Comparison of ENCODE assay signal across 12 cellular contexts in the genomic region with DNA sequence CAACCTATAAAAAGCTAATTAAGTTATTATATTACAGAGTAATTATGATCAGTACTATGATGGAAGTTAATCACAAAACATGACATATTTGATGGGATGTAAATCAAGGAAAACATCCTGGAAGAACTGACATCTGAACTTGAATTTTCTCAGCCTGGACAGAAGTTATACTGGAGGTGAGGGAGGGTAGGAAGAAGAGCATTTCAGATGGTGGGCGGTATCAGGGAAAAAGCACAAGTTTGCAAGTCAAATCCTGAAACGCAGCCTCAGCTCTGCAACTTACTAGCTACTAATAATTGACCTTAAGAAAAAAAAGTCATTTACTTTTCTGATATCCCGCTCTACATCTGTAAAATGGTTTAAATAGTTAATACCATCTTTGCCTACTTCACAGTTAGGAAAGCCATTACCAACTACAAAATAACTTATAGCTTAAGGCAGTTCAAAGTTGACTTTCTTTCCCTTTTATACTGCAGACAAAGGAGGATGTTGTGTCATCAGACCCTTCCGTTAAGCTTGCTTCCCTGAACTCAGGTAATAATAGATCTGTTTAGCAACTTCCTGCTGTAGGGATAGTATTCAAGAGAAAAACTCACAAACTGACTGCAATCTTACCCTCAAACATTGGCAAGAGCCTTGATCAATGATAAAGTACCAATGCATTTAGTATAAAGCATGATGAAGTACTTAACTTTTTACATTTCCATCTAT. TPM values are rescaled to one million over a fixed set of nuclear protein-coding genes. Genes with fewer than 3 reads are reported as not detected.
DNase-seq lines count a peak whose midpoint lies in the region; ATAC-seq, FAIRE-seq and TF ChIP-seq lines count a peak whose summit lies in the region.
"Had no signal": no experiment of that assay in that cellular context is flagged by ENCODE, and none has a peak within 500 bp of the region (broad histone marks: within the 10 kb centered on the region; RNA-seq: fewer than 3 reads in every experiment).

No MANE protein-coding gene starts in this region.

- H3K36me3 ChIP-seq in HepG2 (replicated peaks in 1 of 2; ENCODE audit: control insufficient read depth in 1 of 2, insufficient read depth in 2 of 2, low read length in 2 of 2) (peaks cover 12 to 52% of the 10 kb centered on the region in 2 experiments), brain microvascular endothelial cell (replicated peaks) (peaks cover 9% of the 10 kb centered on the region)

- 82% methylated on average over 4 of the region's 4 CpGs for WGBS in HepG2 (ENCODE audit: low lambda C conversion rate)

- POLR2A ChIA-PET in HepG2 (lab: Yijun Ruan, JAX), result no interaction called here

- H2AFZ ChIP-seq in HepG2 (ENCODE audit: low read length), result no peak overlapping the region

- H3K4me1 Mint-ChIP-seq in activated T-helper 1 cell treated with anti-CD3 and anti-CD28 coated beads, Interleukin-12 subunit alpha, Interleukin-12 subunit beta, Interleukin-2, Interleukin-4 antibody, amounts not matched to agents 30 ng/mL and 10 ng/mL and 1 ng/mL, durations not matched to agents 14 hours and 24 hours and 36 hours (ENCODE audit: low read depth), result peaks cover 44% of the 10 kb centered on the region

- TF ChIP-seq POLR2A in HepG2 (IDR thresholded peaks at IDR 0.05; ENCODE audit: insufficient read depth in 1 of 2, low read depth in 2 of 2, low read length in 2 of 2), result no peak

- no TSS peak for BruUV-seq in HepG2 (replicated peaks; lab: Mats Ljungman, UMichigan)

- H3K9me3 ChIP-seq in HepG2 (ENCODE audit: low read length), result no peaks in the 10 kb centered on the region
- H3K9me3 ChIP-seq: thoracic aorta had no signal

- no peak for TF ChIP-seq RAD21 in HepG2 (CRISPR knock-in tag; IDR thresholded peaks at IDR 0.05)

- H3K9me3 Mint-ChIP-seq in activated T-helper 1 cell treated with anti-CD3 and anti-CD28 coated beads, Interleukin-12 subunit alpha, Interleukin-12 subunit beta, Interleukin-2, Interleukin-4 antibody, amounts not matched to agents 30 ng/mL and 10 ng/mL and 1 ng/mL, durations not matched to agents 14 hours and 24 hours and 36 hours, result no peaks in the 10 kb centered on the region
- H3K9me3 Mint-ChIP-seq: memory B cell had no signal

- CTCF ChIA-PET in HepG2 (lab: Yijun Ruan, JAX; ENCODE audit: low intra/inter-chr PET ratio, low total read pairs), result no interaction called here

- H3K4me1 ChIP-seq in HepG2 (ENCODE audit: insufficient read depth, low read length), result peaks cover 27% of the 10 kb centered on the region

- H3K9ac ChIP-seq in HepG2 (ENCODE audit: insufficient read depth, low read depth, low read length), result no peak overlapping the region

- peak overlapping the region; percentile 12 for H3K27ac ChIP-seq in HepG2 (ENCODE audit: extremely low read length, insufficient read depth, low read length)
- no peak overlapping the region for H3K27ac ChIP-seq in brain microvascular endothelial cell
- H3K27ac ChIP-seq: thoracic aorta had no signal

- intact Hi-C loops in activated T-helper 1 cell treated with anti-CD3 and anti-CD28 coated beads, Interleukin-12 subunit alpha, Interleukin-12 subunit beta, Interleukin-2, Interleukin-4 antibody, amounts not matched to agents 30 ng/mL and 10 ng/mL and 1 ng/mL, durations not matched to agents 14 hours and 24 hours and 36 hours (cut with micrococcal nuclease), result loop anchor here (1.0 kb wide), 1 partner anchor 10 kb away; no protein-coding TSS in a partner anchor
- intact Hi-C loops in HepG2 (cut with micrococcal nuclease; ENCODE audit: unreplicated experiment) (no loop called here), Right ventricle myocardium superior (cut with DNase I) (no loop called here)

- no peaks in the 10 kb centered on the region for H4K20me1 ChIP-seq in HepG2 (ENCODE audit: insufficient read depth, low read length)

- ATAC-seq in HepG2 (peak; percentile 29; the same call in 1 of the 3 replicates), Right ventricle myocardium superior (ENCODE audit: poor library complexity) (no peak)

- no peak overlapping the region for H3K4me2 ChIP-seq in HepG2 (ENCODE audit: low read depth, low read length)

- TF ChIP-seq EP300 in HepG2 (IDR thresholded peaks at IDR 0.05; ENCODE audit: low read depth in 2 of 2, low read length in 2 of 2) (peak in 1 of 2 experiments; percentile 17; a peak in 1 of 4 replicates), HepG2 (CRISPR knock-in tag; IDR thresholded peaks at IDR 0.05; ENCODE audit: borderline replicate concordance) (no peak)

- H3K36me3 Mint-ChIP-seq in activated T-helper 1 cell treated with anti-CD3 and anti-CD28 coated beads, Interleukin-12 subunit alpha, Interleukin-12 subunit beta, Interleukin-2, Interleukin-4 antibody, amounts not matched to agents 30 ng/mL and 10 ng/mL and 1 ng/mL, durations not matched to agents 14 hours and 24 hours and 36 hours (ENCODE audit: low read depth), result peaks cover 57% of the 10 kb centered on the region

- peak; percentile 82 for DNase-seq in SIG-M5 treated with dmso at 0.1 percent for 504 hours (lab: John Stamatoyannopoulos, UW; ENCODE audit: unreplicated experiment)
- no peak for DNase-seq in SIG-M5 (lab: John Stamatoyannopoulos, UW)
- DNase-seq in Kasumi-1 (lab: John Stamatoyannopoulos, UW), result peak; percentile 35 to 44
- DNase-seq in activated T-helper 1 cell treated with anti-CD3 and anti-CD28 coated beads, Interleukin-12 subunit alpha, Interleukin-12 subunit beta, Interleukin-2, Interleukin-4 antibody, amounts not matched to agents 30 ng/mL and 10 ng/mL and 1 ng/mL, durations not matched to agents 14 hours and 24 hours and 36 hours (ENCODE audit: low spot score), result no peak
- peak; percentile 38 for DNase-seq in HepG2 (ENCODE audit: low spot score)
- no peak for DNase-seq in brain microvascular endothelial cell
- DNase-seq in Right ventricle myocardium superior, result no peak
- DNase-seq in epidermal melanocyte (ENCODE audit: insufficient read length, low spot score), result no peak
- DNase-seq: SW 1271 had no signal

- no peak for FAIRE-seq in HepG2 (lab: Jason Lieb, UNC)
- FAIRE-seq: A204.1 had no signal

- no peak overlapping the region for H3K4me3 Mint-ChIP-seq in activated T-helper 1 cell treated with anti-CD3 and anti-CD28 coated beads, Interleukin-12 subunit alpha, Interleukin-12 subunit beta, Interleukin-2, Interleukin-4 antibody, amounts not matched to agents 30 ng/mL and 10 ng/mL and 1 ng/mL, durations not matched to agents 14 hours and 24 hours and 36 hours
- H3K4me3 Mint-ChIP-seq: memory B cell had no signal

- no peaks in the 10 kb centered on the region for H3K27me3 Mint-ChIP-seq in activated T-helper 1 cell treated with anti-CD3 and anti-CD28 coated beads, Interleukin-12 subunit alpha, Interleukin-12 subunit beta, Interleukin-2, Interleukin-4 antibody, amounts not matched to agents 30 ng/mL and 10 ng/mL and 1 ng/mL, durations not matched to agents 14 hours and 24 hours and 36 hours (ENCODE audit: insufficient read depth)
- H3K27me3 Mint-ChIP-seq: memory B cell had no signal

- no peak for TF ChIP-seq CTCF in HepG2 (CRISPR knock-in tag; IDR thresholded peaks at IDR 0.05)
- TF ChIP-seq CTCF in brain microvascular endothelial cell (IDR thresholded peaks at IDR 0.05; ENCODE audit: low read depth, low read length, missing control alignments), result no peak

- H3K27ac Mint-ChIP-seq in activated T-helper 1 cell treated with anti-CD3 and anti-CD28 coated beads, Interleukin-12 subunit alpha, Interleukin-12 subunit beta, Interleukin-2, Interleukin-4 antibody, amounts not matched to agents 30 ng/mL and 10 ng/mL and 1 ng/mL, durations not matched to agents 14 hours and 24 hours and 36 hours, result peak overlapping the region; percentile 34
- H3K27ac Mint-ChIP-seq: memory B cell had no signal

- in situ Hi-C loops in HepG2 (cut with HindIII; ENCODE audit: extremely low pct_ligation_motif_present, low pct_unique_long_range_greater_than_20kb) (no loop called here), brain microvascular endothelial cell (cut with HindIII; ENCODE audit: low pct_ligation_motif_present, low sequenced_read_pairs) (no loop called here)

- H3K79me2 ChIP-seq in HepG2 (ENCODE audit: insufficient read depth, low read length), result no peaks in the 10 kb centered on the region

- H3K4me3 ChIP-seq in HepG2 (replicated peaks in 1 of 3; ENCODE audit: insufficient read depth in 1 of 3, low read depth in 2 of 3, low read length in 3 of 3), result no peak overlapping the region
- H3K4me3 ChIP-seq in brain microvascular endothelial cell (ENCODE audit: low read depth, low read length), result no peak overlapping the region
- H3K4me3 ChIP-seq: thoracic aorta had no signal

- no peaks in the 10 kb centered on the region for H3K27me3 ChIP-seq in HepG2 (ENCODE audit: control insufficient read depth in 1 of 2, insufficient read depth in 2 of 2, low read length in 2 of 2)
- H3K27me3 ChIP-seq in brain microvascular endothelial cell (replicated peaks), result no peaks in the 10 kb centered on the region

TF ChIP-seq in HepG2, 621 proteins besides CTCF, POLR2A, EP300 and RAD21 (continues in another document):
- no peak for TF ChIP-seq ZNF747 (CRISPR knock-in tag; IDR thresholded peaks at IDR 0.05; ENCODE audit: borderline replicate concordance)

RNA-seq across cellular contexts. Expression of gene NOL7, which starts 21.0 kb away (rescaled TPM):
- 97.7 and 100 TPM in 2 replicates for total RNA-seq in activated T-helper 1 cell treated with anti-CD3 and anti-CD28 coated beads, Interleukin-12 subunit alpha, Interleukin-12 subunit beta, Interleukin-2, Interleukin-4 antibody, amounts not matched to agents 30 ng/mL and 10 ng/mL and 1 ng/mL, durations not matched to agents 14 hours and 24 hours and 36 hours
- total RNA-seq in HepG2 (2016; rRNA removed; fragmentation: Illumina TruSeq; extraction: Trizol) (186 and 215 TPM in 2 replicates), Right ventricle myocardium superior (47.9 TPM)
- total RNA-seq in HepG2 (2016; cell fraction: cytosol; rRNA removed; fragmentation: Illumina TruSeq; extraction: Trizol; ENCODE audit: low read depth), result 27.0 and 31.6 TPM in 2 replicates
- 183 and 212 TPM in 2 replicates for total RNA-seq in HepG2 (2016; cell fraction: insoluble cytoplasmic fraction; rRNA removed; fragmentation: Illumina TruSeq; extraction: Trizol)
- 65.5 and 72.1 TPM in 2 replicates for total RNA-seq in HepG2 (2016; cell fraction: membrane; rRNA removed; fragmentation: Illumina TruSeq; extraction: Trizol)
- 69.4 and 79.5 TPM in 2 replicates for total RNA-seq in HepG2 (2016; cell fraction: nucleus; rRNA removed; fragmentation: Illumina TruSeq; extraction: Trizol)
- 30.1 and 37.8 TPM in 2 replicates for polyA plus RNA-seq in HepG2 (2011; rRNA removed)
- polyA plus RNA-seq in HepG2 (2011; cell fraction: cytosol; rRNA removed), result 47.4 and 53.1 TPM in 2 replicates
- 23.4 and 23.5 TPM in 2 replicates for polyA plus RNA-seq in HepG2 (2011; cell fraction: nucleus; rRNA removed)
- 60.3 and 94.1 TPM in 2 replicates for polyA plus RNA-seq in HepG2 (2012)
- 30.5 and 34.4 TPM in 2 replicates for polyA plus RNA-seq in HepG2 (2016; cell fraction: cytosol; fragmentation: Illumina TruSeq; extraction: Trizol; ENCODE audit: low read depth)
- polyA plus RNA-seq in HepG2 (2016; cell fraction: insoluble cytoplasmic fraction; fragmentation: Illumina TruSeq; extraction: Trizol; ENCODE audit: low read depth), result 240 and 243 TPM in 2 replicates
- 60.8 and 65.8 TPM in 2 replicates for polyA plus RNA-seq in HepG2 (2016; cell fraction: membrane; fragmentation: Illumina TruSeq; extraction: Trizol; ENCODE audit: low read depth)
- polyA plus RNA-seq in HepG2 (2016; cell fraction: nucleus; fragmentation: Illumina TruSeq; extraction: Trizol; ENCODE audit: insufficient read depth, low read depth), result 136 and 138 TPM in 2 replicates
- 4.3 and 4.6 TPM in 2 replicates for polyA minus RNA-seq in HepG2 (2011; rRNA and poly(A)+ RNA removed; ENCODE audit: low replicate concordance)
- 13.1 and 18.6 TPM in 2 replicates for polyA minus RNA-seq in HepG2 (2011; cell fraction: cytosol; rRNA and poly(A)+ RNA removed)
- polyA minus RNA-seq in HepG2 (2011; cell fraction: nucleus; rRNA and poly(A)+ RNA removed), result 26.5 and 26.9 TPM in 2 replicates

Comparison
In these comparisons a context has a peak if more than half of its experiments do, and no peak if none do; other contexts are left out.
1. DNase-seq: peak in SIG-M5 treated with dmso at 0.1 percent for 504 hours (single experiment), Kasumi-1 (2 of 2) and HepG2 (single experiment); none in SIG-M5 (single experiment), activated T-helper 1 cell treated with anti-CD3 and anti-CD28 coated beads, Interleukin-12 subunit alpha, Interleukin-12 subunit beta, Interleukin-2, Interleukin-4 antibody, amounts not matched to agents 30 ng/mL and 10 ng/mL and 1 ng/mL, durations not matched to agents 14 hours and 24 hours and 36 hours (single experiment), brain microvascular endothelial cell (single experiment), Right ventricle myocardium superior (single experiment) and epidermal melanocyte (single experiment).